In the genomic region with DNA sequence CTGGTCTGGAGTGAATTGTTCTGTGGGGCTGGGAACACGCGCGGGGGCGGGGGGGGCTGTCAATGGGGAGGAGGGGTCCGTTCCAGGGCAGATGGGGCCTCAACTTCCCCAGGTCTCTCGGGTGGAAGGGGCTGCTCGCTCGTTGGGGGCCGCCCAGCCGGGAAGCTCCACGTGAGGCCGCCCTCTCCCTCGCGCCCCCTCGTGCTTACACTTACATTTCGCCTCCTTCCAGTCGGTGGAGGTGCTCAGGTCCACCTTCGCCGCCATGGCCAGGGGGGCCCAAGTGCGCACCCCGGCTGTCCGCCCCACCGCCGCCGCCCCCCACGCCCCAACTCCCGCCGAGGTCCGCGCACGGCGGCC, we compare ENCODE assay signal across 8 cellular contexts. TPM values are rescaled to one million over a fixed set of nuclear protein-coding genes. Genes with fewer than 3 reads are reported as not detected.
DNase-seq lines count a peak whose midpoint lies in the region; ATAC-seq and TF ChIP-seq lines count a peak whose summit lies in the region.

No MANE protein-coding gene starts in this region.

- peak overlapping the region in 1 of 9 donors; percentile 61 for H3K27ac Mint-ChIP-seq in naive thymus-derived CD4-positive, alpha-beta T cell

- no peaks in the 10 kb centered on the region for H3K36me3 Mint-ChIP-seq in naive thymus-derived CD4-positive, alpha-beta T cell

- H3K9me3 Mint-ChIP-seq in naive thymus-derived CD4-positive, alpha-beta T cell = no peaks in the 10 kb centered on the region

- ATAC-seq in naive thymus-derived CD4-positive, alpha-beta T cell = peak; percentile 18

- no peak for TF ChIP-seq POLR2A in Peyer's patch (IDR thresholded peaks at IDR 0.05)

- DNase-seq in activated naive CD4-positive, alpha-beta T cell treated with Interleukin-2 at 50 U/mL for 16 hours = peak; percentile 27
- DNase-seq in activated naive CD4-positive, alpha-beta T cell (lab: John Stamatoyannopoulos, UW) = no peak
- DNase-seq in Peyer's patch (peak in 1 of 3 donors; percentile 55), GOT3 (lab: John Stamatoyannopoulos, UW) (no peak), occipital lobe (lab: John Stamatoyannopoulos, UW) (no peak)
- DNase-seq in effector memory CD4-positive, alpha-beta T cell = no peak
- no peak for DNase-seq in naive thymus-derived CD4-positive, alpha-beta T cell
- DNase-seq in activated CD4-positive, CD25-positive, alpha-beta regulatory T cell (lab: John Stamatoyannopoulos, UW) = no peak

- no peaks in the 10 kb centered on the region for H3K27me3 Mint-ChIP-seq in naive thymus-derived CD4-positive, alpha-beta T cell

- peak overlapping the region in 9 of 10 donors; percentile 36 to 91 (median 85) for H3K4me3 Mint-ChIP-seq in naive thymus-derived CD4-positive, alpha-beta T cell

- CTCF ChIA-PET in naive thymus-derived CD4-positive, alpha-beta T cell (lab: Charles Lee) = interaction anchor here (0.6 kb wide), 1 partner anchor 229 kb away, joined by 4 read pairs; no protein-coding TSS in a partner anchor

- H3K27me3 ChIP-seq in Peyer's patch = no peaks in the 10 kb centered on the region
- H3K27me3 ChIP-seq in effector memory CD4-positive, alpha-beta T cell (replicated peaks; ENCODE audit: control insufficient read depth, insufficient read depth, low read length, poor library complexity, severe bottlenecking) = no peaks in the 10 kb centered on the region
- no peaks in the 10 kb centered on the region for H3K27me3 ChIP-seq in naive thymus-derived CD4-positive, alpha-beta T cell (ENCODE audit: control insufficient read depth in 2 of 2, insufficient read depth in 2 of 2, low read length in 2 of 2)

- H3K4me1 Mint-ChIP-seq in naive thymus-derived CD4-positive, alpha-beta T cell = peaks cover 7 to 22% (median 16%) of the 10 kb centered on the region in 7 donors

- peak overlapping the region; percentile 55 to 97 (median 88) for H3K4me3 ChIP-seq in Peyer's patch
- H3K4me3 ChIP-seq in effector memory CD4-positive, alpha-beta T cell (ENCODE audit: insufficient read depth, low read depth, low read length, poor library complexity, severe bottlenecking) = peak overlapping the region; percentile 83
- H3K4me3 ChIP-seq in naive thymus-derived CD4-positive, alpha-beta T cell (ENCODE audit: low read length) = peak overlapping the region; percentile 74

- H3K9me3 ChIP-seq in Peyer's patch = no peaks in the 10 kb centered on the region
- H3K9me3 ChIP-seq in effector memory CD4-positive, alpha-beta T cell (ENCODE audit: control insufficient read depth, low read length) = no peaks in the 10 kb centered on the region
- no peaks in the 10 kb centered on the region for H3K9me3 ChIP-seq in naive thymus-derived CD4-positive, alpha-beta T cell (ENCODE audit: control insufficient read depth in 2 of 3, low read length in 3 of 3)

- peaks cover 0 to 12% (median 8%) of the 10 kb centered on the region in 4 donors for H3K4me1 ChIP-seq in Peyer's patch
- peaks cover 11% of the 10 kb centered on the region for H3K4me1 ChIP-seq in effector memory CD4-positive, alpha-beta T cell (ENCODE audit: control insufficient read depth, insufficient read depth, low read length, poor library complexity, severe bottlenecking)
- peaks cover 0 to 5% of the 10 kb centered on the region in 2 donors for H3K4me1 ChIP-seq in naive thymus-derived CD4-positive, alpha-beta T cell (ENCODE audit: control insufficient read depth in 2 of 2, insufficient read depth in 2 of 2, low read length in 2 of 2)

- no peak for TF ChIP-seq CTCF in Peyer's patch (IDR thresholded peaks at IDR 0.05)

- intact Hi-C loops in naive thymus-derived CD4-positive, alpha-beta T cell (cut with micrococcal nuclease) = loop anchor here in 1 of 2 donors (5.0 kb wide), 2 partner anchors 178 to 328 kb away; partner anchors contain the start of genes MARK2 and OTUB1

- POLR2A ChIA-PET in naive thymus-derived CD4-positive, alpha-beta T cell (lab: Charles Lee) = interaction anchor here (1.1 to 2.6 kb wide), 2 partner anchors 19 to 135 kb away, joined by 3 to 18 read pairs; partner anchors contain the start of genes CATSPERZ and STIP1

- H3K27ac ChIP-seq in Peyer's patch = peak overlapping the region; percentile 56 to 83 (median 76)
- peak overlapping the region; percentile 32 for H3K27ac ChIP-seq in effector memory CD4-positive, alpha-beta T cell (ENCODE audit: insufficient read depth, low read length, poor library complexity, severe bottlenecking)
- H3K27ac ChIP-seq in naive thymus-derived CD4-positive, alpha-beta T cell (ENCODE audit: low read depth, low read length) = peak overlapping the region; percentile 66

- H3K36me3 ChIP-seq in Peyer's patch = no peaks in the 10 kb centered on the region
- H3K36me3 ChIP-seq in effector memory CD4-positive, alpha-beta T cell (ENCODE audit: control insufficient read depth, insufficient read depth, low read length) = no peaks in the 10 kb centered on the region
- no peaks in the 10 kb centered on the region for H3K36me3 ChIP-seq in naive thymus-derived CD4-positive, alpha-beta T cell (ENCODE audit: control insufficient read depth in 2 of 3, insufficient read depth in 3 of 3, low read length in 3 of 3)

RNA-seq across cellular contexts. Expression of gene MACROD1, which starts 0.5 kb away (rescaled TPM):
- 10 to 100 TPM; 17.1 to 30.0 (median 29.3) TPM for total RNA-seq in Peyer's patch
- 10 to 100 TPM in 2 of 5 experiments, 1 to 10 TPM in 3; 5.4 to 12.4 (median 8.7) TPM for total RNA-seq in naive thymus-derived CD4-positive, alpha-beta T cell
- 10 to 100 TPM in 1 of 2 donors, 1 to 10 TPM in 1; 9.7 to 16.2 TPM for polyA plus RNA-seq in naive thymus-derived CD4-positive, alpha-beta T cell
- 16.2 TPM for total RNA-seq in occipital lobe

RNA-seq across cellular contexts. Expression of gene STIP1, which starts 20.5 kb away (rescaled TPM):
- total RNA-seq in Peyer's patch = 100 to 1,000 TPM in 1 of 4 donors, 10 to 100 TPM in 3; 50.3 to 106 (median 67.0) TPM
- 100 to 1,000 TPM in 1 of 5 experiments, 10 to 100 TPM in 4; 45.1 to 243 (median 88.8) TPM for total RNA-seq in naive thymus-derived CD4-positive, alpha-beta T cell
- 100 to 1,000 TPM in 1 of 2 donors, 10 to 100 TPM in 1; 56.6 to 123 TPM for polyA plus RNA-seq in naive thymus-derived CD4-positive, alpha-beta T cell
- total RNA-seq in occipital lobe = 69.4 TPM

RNA-seq across cellular contexts. Expression of gene FERMT3, which starts 41.1 kb away (rescaled TPM):
- total RNA-seq in Peyer's patch (10 to 100 TPM; 15.1 to 94.1 (median 23.2) TPM), occipital lobe (1.6 TPM)
- total RNA-seq in naive thymus-derived CD4-positive, alpha-beta T cell = 100 to 1,000 TPM in 4 of 5 experiments, 10 to 100 TPM in 1; 77.1 to 209 (median 120) TPM
- 100 to 1,000 TPM; 119 to 186 TPM for polyA plus RNA-seq in naive thymus-derived CD4-positive, alpha-beta T cell
